In genomic region chr19:51779703-51780102, GRCh38 we compare ENCODE assay signal across 32 cellular contexts. TPM values are rescaled to one million over a fixed set of nuclear protein-coding genes. Genes with fewer than 3 reads are reported as not detected.
"Had no signal": no experiment of that assay in that cellular context is flagged by ENCODE, and none has a peak within 500 bp of the region (broad histone marks: within the 10 kb centered on the region; RNA-seq: fewer than 3 reads in every experiment).

No MANE protein-coding gene starts in this region.

- H3K27ac ChIP-seq: neural progenitor cell, ovary, parathyroid adenoma, psoas muscle, right lobe of liver, skin epidermis, spleen, suprapubic skin, testis, tibial artery, transverse colon, upper lobe of left lung, vagina had no signal

- DNase-seq: natural killer cell; occipital lobe; ovary; posterior cingulate gyrus; psoas muscle; right cardiac atrium; right lobe of liver; spleen; stimulated activated CD4-positive, alpha-beta T cell treated with anti-CD3 and anti-CD28 coated beads, Interleukin-12 subunit alpha, Interleukin-12 subunit beta, amount 100 ng/mL, for 4 hours; stimulated activated CD4-positive, alpha-beta T cell treated with anti-CD3 and anti-CD28 coated beads, Interleukin-1b, Interleukin-23, amount 100 ng/mL, for 48 hours; stimulated activated CD4-positive, alpha-beta T cell treated with anti-CD3 and anti-CD28 coated beads, Interleukin-4, amount 100 ng/mL, for 1 hour; stimulated activated CD4-positive, alpha-beta T cell treated with anti-CD3 and anti-CD28 coated beads, Interleukin-4, amount 100 ng/mL, for 4 hours; stimulated activated CD8-positive, alpha-beta memory T cell treated with anti-CD3 and anti-CD28 coated beads, Interleukin-4, amount 100 ng/mL, for 48 hours; stimulated activated naive CD4-positive, alpha-beta T cell; stimulated activated naive CD8-positive, alpha-beta T cell treated with anti-CD3 and anti-CD28 coated beads, Interleukin-15, amount 100 ng/mL, for 72 hours; stimulated activated naive CD8-positive, alpha-beta T cell treated with anti-CD3 and anti-CD28 coated beads, Interleukin-15, Interleukin-2, amounts not matched to agents 100 U/mL and 50 U/mL, for 24 hours; substantia nigra; testis; tibial artery; transverse colon; upper lobe of left lung had no signal

- H3K9me3 ChIP-seq: ovary, psoas muscle, right lobe of liver, spleen, suprapubic skin, testis, tibial artery, transverse colon, upper lobe of left lung, vagina had no signal

- H3K9ac ChIP-seq: neural progenitor cell, parathyroid adenoma had no signal

- H3K79me2 ChIP-seq: parathyroid adenoma had no signal

- H3K4me1 ChIP-seq: neural progenitor cell, psoas muscle, vagina had no signal

- ATAC-seq: natural killer cell; psoas muscle; right cardiac atrium; right lobe of liver; stimulated activated memory B cell treated with anti-CD40 and anti-IgM and Interleukin-4, amounts not matched to agents 10 μg/mL and 1 μg/mL and 100 μg/mL, for 72 hours; stimulated activated naive CD8-positive, alpha-beta T cell treated with anti-CD3 and anti-CD28 coated beads, Interleukin-15, amount 100 ng/mL, for 72 hours; stimulated activated naive CD8-positive, alpha-beta T cell treated with anti-CD3 and anti-CD28 coated beads, Interleukin-15, Interleukin-2, amounts not matched to agents 100 U/mL and 50 U/mL, for 24 hours had no signal

- H3K36me3 ChIP-seq: neural progenitor cell, ovary, right lobe of liver, spleen, suprapubic skin, tibial artery, transverse colon, upper lobe of left lung, vagina had no signal

- H2AFZ ChIP-seq: neural progenitor cell, parathyroid adenoma had no signal

- FAIRE-seq: urothelium cell line had no signal

- H3K4me3 ChIP-seq: neural progenitor cell, ovary, psoas muscle, right lobe of liver, skin epidermis, smooth muscle cell, spleen, suprapubic skin, testis, tibial artery, transverse colon, upper lobe of left lung, vagina had no signal

- H3K27me3 ChIP-seq: ovary, right lobe of liver, testis, transverse colon, upper lobe of left lung, vagina had no signal

- H3K4me2 ChIP-seq: neural progenitor cell, smooth muscle cell had no signal

RNA-seq across cellular contexts. Expression of gene FPR3, which starts 15.3 kb away (rescaled TPM):
- total RNA-seq: progenitor cell of endocrine pancreas, renal cortical epithelial cell, smooth muscle cell had no signal
- polyA plus RNA-seq: neural cell, smooth muscle cell had no signal

RNA-seq across cellular contexts. Expression of gene FPR2, which starts 18.7 kb away (rescaled TPM):
- total RNA-seq: progenitor cell of endocrine pancreas, smooth muscle cell, transverse colon, vagina had no signal
- polyA plus RNA-seq: neural cell, smooth muscle cell had no signal

RNA-seq across cellular contexts. Expression of gene FPR1, which starts 28.0 kb away (rescaled TPM):
- total RNA-seq: progenitor cell of endocrine pancreas, smooth muscle cell had no signal
- polyA plus RNA-seq: neural cell, smooth muscle cell had no signal

RNA-seq across cellular contexts. Expression of gene HAS1, which starts 55.9 kb away (rescaled TPM):
- total RNA-seq: natural killer cell, progenitor cell of endocrine pancreas, renal cortical epithelial cell, right lobe of liver had no signal
- polyA plus RNA-seq: neural cell had no signal
